Comparison of ENCODE assay signal across 1 cellular context in genomic region chr17:78186689-78187595, GRCh38.
A peak's percentile ranks its signal among the peaks of the same experiment; 100 is the strongest.
TF ChIP-seq lines count a peak whose summit lies in the region.

Gene AFMID (plus strand): TSS chr17:78187362. CDS start chr17:78187371, 9 bp downstream.
Gene TK1 (minus strand): TSS chr17:78187052. CDS start chr17:78186994, 58 bp downstream.

TF ChIP-seq in K562, 482 proteins besides CTCF, POLR2A, EP300 and RAD21 (continued from another document and continues in another):
- TF ChIP-seq HOMEZ (CRISPR knock-in tag; IDR thresholded peaks at IDR 0.05) (no peak), USF1 (CRISPR knock-in tag; IDR thresholded peaks at IDR 0.05) (peak; percentile 81), POU5F1 (IDR thresholded peaks at IDR 0.05; ENCODE audit: borderline replicate concordance, low read depth, low read length, partially characterized antibody) (no peak), KAT2B (IDR thresholded peaks at IDR 0.05; ENCODE audit: low read depth, low read length) (peak; percentile 92), BCOR (IDR thresholded peaks at IDR 0.05) (0 out of 2 replicates have a peak, but pooled peaks have one; percentile 19), SOX6 (IDR thresholded peaks at IDR 0.05) (peak; percentile 68), MITF (IDR thresholded peaks at IDR 0.05) (no peak), VEZF1 (CRISPR knock-in tag; IDR thresholded peaks at IDR 0.05) (peak; percentile 68), ZNF444 (CRISPR knock-in tag; IDR thresholded peaks at IDR 0.05) (no peak), BCL6 (CRISPR knock-in tag; IDR thresholded peaks at IDR 0.05) (no peak), NFATC3 (IDR thresholded peaks at IDR 0.05) (no peak), KLF13 (tag; IDR thresholded peaks at IDR 0.05; ENCODE audit: borderline replicate concordance, low read depth) (0 out of 2 replicates have a peak, but pooled peaks have one; percentile 42), BRD9 (IDR thresholded peaks at IDR 0.05; ENCODE audit: low read depth, partially characterized antibody) (peak; percentile 23), ZBTB5 (IDR thresholded peaks at IDR 0.05) (no peak), MCM5 (IDR thresholded peaks at IDR 0.05; ENCODE audit: low read depth) (no peak), RBM39 (optimal IDR thresholded peaks at IDR 0.05; ENCODE audit: low read depth, low read length) (no peak), ZNF398 (CRISPR knock-in tag; IDR thresholded peaks at IDR 0.05) (no peak), HDAC3 (IDR thresholded peaks at IDR 0.05; ENCODE audit: borderline replicate concordance, partially characterized antibody) (no peak), ZNF133 (CRISPR knock-in tag; IDR thresholded peaks at IDR 0.05) (0 out of 2 replicates have a peak, but pooled peaks have one; percentile 32), RBM15 (IDR thresholded peaks at IDR 0.05; ENCODE audit: insufficient read depth, low read length) (no peak), HNRNPH1 (optimal IDR thresholded peaks at IDR 0.05; ENCODE audit: low read depth, low read length) (no peak), ZFP30 (CRISPR knock-in tag; IDR thresholded peaks at IDR 0.05; ENCODE audit: borderline replicate concordance) (no peak), RNF219 (CRISPR knock-in tag; IDR thresholded peaks at IDR 0.05) (no peak), SRSF9 (IDR thresholded peaks at IDR 0.05; ENCODE audit: borderline replicate concordance, low read depth, low read length) (no peak), ZNF3 (CRISPR knock-in tag; IDR thresholded peaks at IDR 0.05) (no peak), ZNF639 (CRISPR knock-in tag; conservative IDR thresholded peaks at IDR 0.05 in 1 of 2, IDR thresholded peaks at IDR 0.05 in 1 of 2) (no peak), SIRT6 (IDR thresholded peaks at IDR 0.05; ENCODE audit: low read depth, low read length) (no peak), SMARCB1 (IDR thresholded peaks at IDR 0.05; ENCODE audit: insufficient read length, low read depth) (no peak), MXI1 (IDR thresholded peaks at IDR 0.05; ENCODE audit: low read depth, low read length) (peak; percentile 90), PHTF2 (CRISPR knock-in tag; IDR thresholded peaks at IDR 0.05) (no peak), ADNP (tag; IDR thresholded peaks at IDR 0.05) (no peak), ZNF41 (CRISPR knock-in tag; conservative IDR thresholded peaks at IDR 0.05) (no peak), ZBTB8A (IDR thresholded peaks at IDR 0.05; ENCODE audit: partially characterized antibody) (no peak), MAFG (tag; conservative IDR thresholded peaks at IDR 0.05) (no peak), HEY1 (CRISPR knock-in tag; IDR thresholded peaks at IDR 0.05; ENCODE audit: borderline replicate concordance) (no peak), KAT7 (CRISPR knock-in tag; IDR thresholded peaks at IDR 0.05; ENCODE audit: borderline replicate concordance) (peak; percentile 86; the same call in 1 of the 2 replicates), HBP1 (CRISPR knock-in tag; IDR thresholded peaks at IDR 0.05) (0 out of 2 replicates have a peak, but pooled peaks have one; percentile 52), ZNF785 (CRISPR knock-in tag; IDR thresholded peaks at IDR 0.05) (no peak), TEAD4 (IDR thresholded peaks at IDR 0.05; ENCODE audit: low read length) (peak; percentile 98), TEAD4 (CRISPR knock-in tag; IDR thresholded peaks at IDR 0.05; ENCODE audit: borderline replicate concordance) (peak; percentile 100), NFYB (IDR thresholded peaks at IDR 0.05; ENCODE audit: extremely low read depth, insufficient read length) (peak; percentile 90), TCF3 (CRISPR knock-in tag; IDR thresholded peaks at IDR 0.05) (peak; percentile 27; the same call in 1 of the 2 replicates), ZBTB49 (CRISPR knock-in tag; IDR thresholded peaks at IDR 0.05; ENCODE audit: borderline replicate concordance) (peak; percentile 76; the same call in 1 of the 2 replicates), HMBOX1 (IDR thresholded peaks at IDR 0.05) (no peak), MYNN (IDR thresholded peaks at IDR 0.05) (no peak; the same call in 1 of the 2 replicates), MYNN (CRISPR knock-in tag; IDR thresholded peaks at IDR 0.05) (no peak), C11orf30 (IDR thresholded peaks at IDR 0.05; ENCODE audit: low read depth) (peak; percentile 70; the same call in 1 of the 2 replicates), PYGO2 (tag; IDR thresholded peaks at IDR 0.05) (no peak), NR4A1 (CRISPR knock-in tag; IDR thresholded peaks at IDR 0.05) (peak; percentile 85; the same call in 1 of the 2 replicates), NR4A1 (tag; IDR thresholded peaks at IDR 0.05) (no peak), CBX1 (IDR thresholded peaks at IDR 0.05; ENCODE audit: low read depth) (no peak; the same call in 1 of the 2 replicates)
